In genomic region chr18:75206637-75207297, GRCh38 we compare ENCODE assay signal across 9 cellular contexts. TPM values are rescaled to one million over a fixed set of nuclear protein-coding genes. Genes with fewer than 3 reads are reported as not detected.
DNase-seq lines count a peak whose midpoint lies in the region; ATAC-seq and TF ChIP-seq lines count a peak whose summit lies in the region.
"Had no signal": no experiment of that assay in that cellular context is flagged by ENCODE, and none has a peak within 500 bp of the region (broad histone marks: within the 10 kb centered on the region; RNA-seq: fewer than 3 reads in every experiment).

No MANE protein-coding gene starts in this region.

- H3K36me3 ChIP-seq in CD4-positive, CD25-positive, alpha-beta regulatory T cell (ENCODE audit: control insufficient read depth, insufficient read depth, low read length) = peaks cover 4% of the 10 kb centered on the region
- H3K36me3 ChIP-seq in KMS-11 (ENCODE audit: insufficient read depth) = peaks cover under 1% of the 10 kb centered on the region; the same call in 1 of the 2 replicates

- H3K79me2 ChIP-seq in KMS-11 (ENCODE audit: insufficient read depth, low read depth) = peaks cover 68% of the 10 kb centered on the region

- TF ChIP-seq CTCF in KMS-11 (conservative IDR thresholded peaks at IDR 0.05; ENCODE audit: low read depth, low read length) (no peak), dorsolateral prefrontal cortex (IDR thresholded peaks at IDR 0.05 in 54 of 56, conservative IDR thresholded peaks at IDR 0.05 in 2 of 56; ENCODE audit: low read depth in 1 of 56, partially characterized antibody in 56 of 56) (no peak), nephron progenitor cell (IDR thresholded peaks at IDR 0.05) (no peak)

- peak overlapping the region; percentile 78 for H3K27ac ChIP-seq in CD4-positive, CD25-positive, alpha-beta regulatory T cell (ENCODE audit: insufficient read depth, low read length, poor library complexity, severe bottlenecking)
- peak overlapping the region; percentile 99; the same call in 1 of the 2 replicates for H3K27ac ChIP-seq in KMS-11
- peak overlapping the region in 32 of 59 donors; percentile 5 to 99 (median 46) for H3K27ac ChIP-seq in dorsolateral prefrontal cortex

- peak overlapping the region; percentile 81 for H3K4me2 ChIP-seq in KMS-11

- no peak overlapping the region for H2AFZ ChIP-seq in KMS-11 (ENCODE audit: low read depth)

- H3K4me3 Mint-ChIP-seq in CD4-positive, CD25-positive, alpha-beta regulatory T cell = peak overlapping the region; percentile 95 to 100 (median 98)
- H3K4me3 Mint-ChIP-seq in nephron progenitor cell = peak overlapping the region; percentile 93
- H3K4me3 Mint-ChIP-seq in activated CD8-positive, alpha-beta memory T cell treated with anti-CD3 and anti-CD28 coated beads, Interleukin-2, amount 10 ng/mL, durations not matched to agents 7 days and 5 days = no peak overlapping the region

- ATAC-seq in CD4-positive, CD25-positive, alpha-beta regulatory T cell (ENCODE audit: low read depth in 2 of 2) = no peak
- no peak for ATAC-seq in HG03280 (IDR thresholded peaks at IDR 0.05; ENCODE audit: unreplicated experiment)
- no peak for ATAC-seq in activated CD8-positive, alpha-beta memory T cell treated with anti-CD3 and anti-CD28 coated beads, Interleukin-2, amount 10 ng/mL, durations not matched to agents 7 days and 5 days

- H4K20me1 ChIP-seq in KMS-11 (ENCODE audit: insufficient read depth) = no peaks in the 10 kb centered on the region

- peaks cover 0 to 1% (median 0%) of the 10 kb centered on the region in 7 donors for H3K9me3 Mint-ChIP-seq in CD4-positive, CD25-positive, alpha-beta regulatory T cell
- H3K9me3 Mint-ChIP-seq in nephron progenitor cell = no peaks in the 10 kb centered on the region
- no peaks in the 10 kb centered on the region for H3K9me3 Mint-ChIP-seq in activated CD8-positive, alpha-beta memory T cell treated with anti-CD3 and anti-CD28 coated beads, Interleukin-2, amount 10 ng/mL, durations not matched to agents 7 days and 5 days (ENCODE audit: low read depth)

- no peaks in the 10 kb centered on the region for H3K27me3 ChIP-seq in CD4-positive, CD25-positive, alpha-beta regulatory T cell (ENCODE audit: control insufficient read depth, insufficient read depth, low read length)
- H3K27me3 ChIP-seq in KMS-11 (ENCODE audit: insufficient read depth, low read depth) = no peaks in the 10 kb centered on the region
- no peaks in the 10 kb centered on the region for H3K27me3 ChIP-seq in dorsolateral prefrontal cortex

- peaks cover 35% of the 10 kb centered on the region for H3K4me1 ChIP-seq in CD4-positive, CD25-positive, alpha-beta regulatory T cell (ENCODE audit: control insufficient read depth, insufficient read depth, low read length, poor library complexity, severe bottlenecking)
- peaks cover 30% of the 10 kb centered on the region for H3K4me1 ChIP-seq in KMS-11 (ENCODE audit: low read depth, poor library complexity, severe bottlenecking)

- H3K9me3 ChIP-seq in CD4-positive, CD25-positive, alpha-beta regulatory T cell (ENCODE audit: control insufficient read depth in 2 of 2, low read length in 2 of 2) = no peaks in the 10 kb centered on the region

- H3K27ac Mint-ChIP-seq in CD4-positive, CD25-positive, alpha-beta regulatory T cell = peak overlapping the region in 2 of 3 donors; percentile 45 to 94
- H3K27ac Mint-ChIP-seq in nephron progenitor cell = peak overlapping the region; percentile 66
- H3K27ac Mint-ChIP-seq in activated CD8-positive, alpha-beta memory T cell treated with anti-CD3 and anti-CD28 coated beads, Interleukin-2, amount 10 ng/mL, durations not matched to agents 7 days and 5 days = no peak overlapping the region

- H3K4me3 ChIP-seq in CD4-positive, CD25-positive, alpha-beta regulatory T cell (ENCODE audit: low read depth, low read length) = peak overlapping the region; percentile 85
- no peak overlapping the region for H3K4me3 ChIP-seq in KMS-11 (IDR thresholded peaks at IDR 0.05; ENCODE audit: insufficient read depth, low read depth, low read length)
- peak overlapping the region in 56 of 59 donors; percentile 14 to 97 (median 88) for H3K4me3 ChIP-seq in dorsolateral prefrontal cortex

- H3K36me3 Mint-ChIP-seq in CD4-positive, CD25-positive, alpha-beta regulatory T cell = peaks cover 4% of the 10 kb centered on the region
- H3K36me3 Mint-ChIP-seq in nephron progenitor cell (ENCODE audit: low read depth) = peaks cover 3% of the 10 kb centered on the region
- H3K36me3 Mint-ChIP-seq in activated CD8-positive, alpha-beta memory T cell treated with anti-CD3 and anti-CD28 coated beads, Interleukin-2, amount 10 ng/mL, durations not matched to agents 7 days and 5 days = peaks cover 17% of the 10 kb centered on the region

- H3K27me3 Mint-ChIP-seq in CD4-positive, CD25-positive, alpha-beta regulatory T cell = peaks cover 23% of the 10 kb centered on the region
- peaks cover 6% of the 10 kb centered on the region for H3K27me3 Mint-ChIP-seq in nephron progenitor cell (ENCODE audit: low read depth, poor library complexity)
- peaks cover 27% of the 10 kb centered on the region for H3K27me3 Mint-ChIP-seq in activated CD8-positive, alpha-beta memory T cell treated with anti-CD3 and anti-CD28 coated beads, Interleukin-2, amount 10 ng/mL, durations not matched to agents 7 days and 5 days

- no peak for DNase-seq in CD4-positive, CD25-positive, alpha-beta regulatory T cell
- no peak for DNase-seq in dorsolateral prefrontal cortex
- DNase-seq in nephron progenitor cell = peak; percentile 32
- no peak for DNase-seq in SW 1271 (lab: John Stamatoyannopoulos, UW)
- no peak for DNase-seq in MV-4-11 (lab: John Stamatoyannopoulos, UW)
- no peak for DNase-seq in activated CD8-positive, alpha-beta memory T cell treated with anti-CD3 and anti-CD28 coated beads, Interleukin-2, amount 10 ng/mL, durations not matched to agents 7 days and 5 days
- DNase-seq: stimulated activated CD8-positive, alpha-beta memory T cell treated with anti-CD3 and anti-CD28 coated beads, Interleukin-4, amount 100 ng/mL, for 48 hours had no signal

- CTCF ChIA-PET in activated CD8-positive, alpha-beta memory T cell treated with anti-CD3 and anti-CD28 coated beads, Interleukin-2, amount 10 ng/mL, durations not matched to agents 7 days and 5 days (lab: Charles Lee) = no interaction called here

- H3K4me1 Mint-ChIP-seq in CD4-positive, CD25-positive, alpha-beta regulatory T cell = peaks cover 31 to 57% (median 39%) of the 10 kb centered on the region in 4 donors
- H3K4me1 Mint-ChIP-seq in nephron progenitor cell = peaks cover 60% of the 10 kb centered on the region
- H3K4me1 Mint-ChIP-seq in activated CD8-positive, alpha-beta memory T cell treated with anti-CD3 and anti-CD28 coated beads, Interleukin-2, amount 10 ng/mL, durations not matched to agents 7 days and 5 days = peaks cover 41% of the 10 kb centered on the region

- intact Hi-C loops in dorsolateral prefrontal cortex (cut with DNase I) = loop anchor here in 1 of 2 donors (10.0 kb wide), 2 partner anchors 552 to 1048 kb away; no protein-coding TSS in a partner anchor

- H3K9ac ChIP-seq in KMS-11 = peak overlapping the region; percentile 92; the same call in 1 of the 2 replicates

RNA-seq across cellular contexts. Expression of gene PTGR3, which starts 2.2 kb away (rescaled TPM):
- total RNA-seq in CD4-positive, CD25-positive, alpha-beta regulatory T cell = 25.5 TPM
- 10 to 100 TPM; 18.6 to 33.3 (median 25.8) TPM for polyA plus RNA-seq in CD4-positive, CD25-positive, alpha-beta regulatory T cell
- 10 to 100 TPM; 32.1 to 76.5 (median 56.0) TPM for total RNA-seq in dorsolateral prefrontal cortex
- 10 to 100 TPM; 31.5 to 33.5 TPM for total RNA-seq in activated CD8-positive, alpha-beta memory T cell treated with anti-CD3 and anti-CD28 coated beads, Interleukin-2, amount 10 ng/mL, durations not matched to agents 7 days and 5 days

RNA-seq across cellular contexts. Expression of gene TSHZ1, which starts 3.8 kb away (rescaled TPM):
- total RNA-seq in CD4-positive, CD25-positive, alpha-beta regulatory T cell = 16.4 TPM
- polyA plus RNA-seq in CD4-positive, CD25-positive, alpha-beta regulatory T cell = 1 to 10 TPM; 1.1 to 2.4 (median 1.4) TPM
- 10 to 100 TPM; 24.7 to 83.6 (median 37.5) TPM for total RNA-seq in dorsolateral prefrontal cortex
- 10 to 100 TPM; 13.8 to 20.4 TPM for total RNA-seq in activated CD8-positive, alpha-beta memory T cell treated with anti-CD3 and anti-CD28 coated beads, Interleukin-2, amount 10 ng/mL, durations not matched to agents 7 days and 5 days

Comparison
In these comparisons a context has a peak if more than half of its experiments do, and no peak if none do; other contexts are left out.
1. H3K27ac ChIP-seq: peak in every context shown above with its lines; median percentile 99 in KMS-11; 78 in CD4-positive, CD25-positive, alpha-beta regulatory T cell; 46 in dorsolateral prefrontal cortex.